26 cellular contexts compared by ENCODE assay signal in genomic region chr6:111326563-111326962, GRCh38.
"Had no signal": no experiment of that assay in that cellular context is flagged by ENCODE, and none has a peak within 500 bp of the region (broad histone marks: within the 10 kb centered on the region; RNA-seq: fewer than 3 reads in every experiment).

No MANE protein-coding gene starts in this region.

- H3K4me1 ChIP-seq: stomach, suprapubic skin, testis, thyroid gland, tibial artery, tibial nerve, transverse colon, upper lobe of left lung, upper lobe of right lung, uterus, vagina had no signal

- H3K27ac ChIP-seq: stomach, suprapubic skin, testis, thoracic aorta, thyroid gland, tibial artery, tibial nerve, transverse colon, upper lobe of left lung, upper lobe of right lung, uterus, vagina had no signal

- H3K9me3 ChIP-seq: stomach, suprapubic skin, testis, thoracic aorta, thyroid gland, tibial artery, tibial nerve, transverse colon, upper lobe of left lung, upper lobe of right lung, uterus, vagina had no signal

- H3K4me3 ChIP-seq: stomach, suprapubic skin, testis, thoracic aorta, thyroid gland, tibial artery, tibial nerve, transverse colon, upper lobe of left lung, upper lobe of right lung, uterus, vagina had no signal

- DNase-seq: stimulated activated CD4-positive, alpha-beta T cell treated with anti-CD3 and anti-CD28 coated beads, Interleukin-2, amount 100 ng/mL, for 48 hours; stimulated activated CD4-positive, alpha-beta T cell treated with anti-CD3 and anti-CD28 coated beads, Interleukin-4, amount 100 ng/mL, for 1 hour; stimulated activated CD4-positive, alpha-beta T cell treated with anti-CD3 and anti-CD28 coated beads, Interleukin-4, amount 100 ng/mL, for 24 hours; stimulated activated CD4-positive, alpha-beta T cell treated with anti-CD3 and anti-CD28 coated beads, Interleukin-4, amount 100 ng/mL, for 4 hours; stimulated activated CD8-positive, alpha-beta memory T cell treated with anti-CD3 and anti-CD28 coated beads, Interleukin-4, amount 100 ng/mL, for 48 hours; stimulated activated naive B cell treated with anti-CD40 and anti-IgM and Interleukin-4, amounts not matched to agents 10 μg/mL and 1 μg/mL and 100 μg/mL, for 72 hours; stimulated activated naive CD4-positive, alpha-beta T cell; stimulated activated naive CD4-positive, alpha-beta T cell treated with Interleukin-2 at 50 U/mL for 16 hours; stimulated activated naive CD8-positive, alpha-beta T cell treated with anti-CD3 and anti-CD28 coated beads, Interleukin-15, amount 100 ng/mL, for 72 hours; stomach; substantia nigra; testis; tibial artery; transverse colon; trophoblast cell; upper lobe of left lung; upper lobe of right lung; uterus had no signal

- H3K36me3 ChIP-seq: uterus had no signal

- FAIRE-seq: urothelium cell line had no signal

- ATAC-seq: stimulated activated effector memory CD8-positive, alpha-beta T cell treated with anti-CD3 and anti-CD28 coated beads, Interleukin-12 subunit alpha, Interleukin-12 subunit beta, amount 100 ng/mL, for 72 hours; stimulated activated memory B cell treated with anti-CD40 and anti-IgM and Interleukin-4, amounts not matched to agents 10 μg/mL and 1 μg/mL and 100 μg/mL, for 72 hours; stimulated activated naive B cell treated with anti-CD40 and anti-IgM and Interleukin-4, amounts not matched to agents 10 μg/mL and 1 μg/mL and 100 μg/mL, for 72 hours; stimulated activated naive CD8-positive, alpha-beta T cell treated with anti-CD3 and anti-CD28 coated beads, Interleukin-15, amount 100 ng/mL, for 72 hours; upper lobe of right lung had no signal

- H3K27me3 ChIP-seq: stomach, suprapubic skin, testis, thyroid gland, tibial artery, tibial nerve, transverse colon, upper lobe of left lung, upper lobe of right lung, uterus, vagina had no signal
